25 cellular contexts compared by ENCODE assay signal in the genomic region with DNA sequence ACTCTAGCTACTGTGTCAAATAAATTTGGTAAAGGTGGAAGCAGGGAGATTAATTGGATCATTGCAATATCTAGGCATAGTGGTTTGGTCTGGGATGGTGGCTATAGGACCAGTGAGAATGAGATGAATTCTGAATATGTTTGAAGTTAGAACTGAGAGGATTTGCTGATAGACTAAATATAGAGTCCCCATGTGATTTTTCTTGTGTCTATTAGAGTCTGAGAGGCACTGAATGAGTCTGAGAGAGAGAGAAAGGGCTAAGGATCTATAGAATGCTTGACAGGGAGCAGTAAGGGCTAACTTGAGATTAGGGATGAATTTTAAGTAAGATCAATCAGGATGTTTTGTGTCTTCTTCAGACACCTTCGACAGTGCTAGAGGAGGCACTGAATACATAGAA.
"Had no signal": no experiment of that assay in that cellular context is flagged by ENCODE, and none has a peak within 500 bp of the region (broad histone marks: within the 10 kb centered on the region; RNA-seq: fewer than 3 reads in every experiment).

No MANE protein-coding gene starts in this region.

- H3K9me3 ChIP-seq: esophagus squamous epithelium, gastrocnemius medialis, left lung, lower lobe of right lung, mucosa of descending colon had no signal

- H3K4me1 ChIP-seq: esophagus squamous epithelium, gastrocnemius medialis, left lung, lower lobe of right lung had no signal

- DNase-seq: dermis blood vessel endothelial cell; dorsolateral prefrontal cortex; effector CD4-positive, alpha-beta T cell; effector memory CD4-positive, alpha-beta T cell; erythroblast; esophagus squamous epithelium; foreskin fibroblast; foreskin melanocyte; gastrocnemius medialis; glutamatergic neuron; head of caudate nucleus; hypothalamus; immature natural killer cell; islet precursor cell; kidney; kidney glomerular epithelial cell; left lung; lower lobe of right lung; mesenchymal stem cell; mucosa of descending colon; naive B cell had no signal

- H3K27me3 ChIP-seq: esophagus squamous epithelium, gastrocnemius medialis, hepatocyte, left lung had no signal

- H3K27ac ChIP-seq: coronary artery, dorsolateral prefrontal cortex, epithelial cell of prostate, esophagus squamous epithelium, gastrocnemius medialis, hepatocyte, left lung, lower lobe of right lung had no signal

- ATAC-seq: esophagus mucosa, gastrocnemius medialis, left lung, lower lobe of right lung, mucosa of descending colon had no signal

- H3K4me3 ChIP-seq: coronary artery, dorsolateral prefrontal cortex, esophagus squamous epithelium, gastrocnemius medialis, hepatocyte, left lung, lower lobe of right lung, mucosa of descending colon had no signal

- H3K36me3 ChIP-seq: esophagus squamous epithelium, gastrocnemius medialis, left lung, lower lobe of right lung had no signal
